ENCODE assay signal across 8 cellular contexts in the genomic region with DNA sequence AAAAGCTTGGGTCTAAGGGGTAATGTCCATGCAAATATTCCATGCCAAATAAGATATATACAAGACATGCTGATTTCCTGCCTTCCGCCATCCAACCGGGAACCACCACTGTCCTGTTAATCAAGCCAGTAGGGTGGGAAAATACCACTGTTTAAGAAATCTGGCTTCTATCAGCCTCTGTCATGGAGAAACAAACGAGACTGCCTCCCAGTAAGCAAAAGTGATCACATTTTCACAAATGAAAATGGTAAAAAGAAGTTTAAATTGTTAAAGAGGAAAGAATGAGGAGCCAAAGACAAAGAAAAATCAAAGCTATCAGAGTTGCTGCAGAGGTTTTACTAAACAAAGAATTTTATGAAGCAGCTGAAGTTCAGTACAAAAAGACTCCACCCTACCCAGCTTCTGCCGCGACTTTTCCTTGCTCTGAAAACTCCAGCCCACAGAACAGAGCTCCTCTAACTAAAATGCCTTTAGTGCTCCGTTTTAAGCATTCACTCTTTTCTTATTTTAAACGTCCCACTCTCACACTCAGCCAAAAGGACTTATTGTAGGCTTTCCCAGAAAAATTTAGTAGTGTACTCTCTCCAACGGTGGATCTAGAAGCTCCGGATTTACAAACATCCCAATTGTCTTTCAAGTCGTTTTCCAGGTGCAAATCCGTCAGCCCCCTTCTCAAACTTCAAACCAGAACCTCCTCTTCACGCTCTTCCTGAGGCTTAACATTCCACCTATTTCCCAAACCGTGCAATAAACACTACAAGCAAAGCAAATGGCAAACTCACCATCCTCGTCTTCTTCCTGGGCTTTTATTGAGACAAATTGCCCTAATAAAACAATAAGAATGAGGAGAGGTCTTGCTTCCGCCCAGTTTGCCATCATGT. TPM values are rescaled to one million over a fixed set of nuclear protein-coding genes. Genes with fewer than 3 reads are reported as not detected.
DNase-seq lines count a peak whose midpoint lies in the region; ATAC-seq and TF ChIP-seq lines count a peak whose summit lies in the region.

No MANE protein-coding gene starts in this region.

- CTCF ChIA-PET in RWPE1 (lab: Yijun Ruan, JAX): no interaction called here

- ATAC-seq in omental fat pad (ENCODE audit: low FRiP score): peak; percentile 51

- POLR2A ChIA-PET in RWPE1 (lab: Yijun Ruan, JAX; ENCODE audit: low non-redundant PET): no interaction called here

- DNase-seq in AG20443 (ENCODE audit: low spot score) (peak; percentile 39), RWPE1 (ENCODE audit: low spot score) (peak; percentile 11), foreskin melanocyte (peak; percentile 68), omental fat pad (ENCODE audit: low spot score) (no peak), KG1 (lab: John Stamatoyannopoulos, UW) (no peak), NCI-H1417 treated with DMSO at 0.1 percent for 48 hours (lab: John Stamatoyannopoulos, UW) (no peak), nucleus accumbens (lab: John Stamatoyannopoulos, UW) (no peak), NCI-H226 (no peak)

- H3K27ac ChIP-seq in RWPE1: peak overlapping the region; percentile 63

- TF ChIP-seq CTCF in RWPE1 (conservative IDR thresholded peaks at IDR 0.05; ENCODE audit: low read depth) (no peak), omental fat pad (IDR thresholded peaks at IDR 0.05) (no peak)

RNA-seq across cellular contexts. Expression of a gene that starts 0.6 kb away (rescaled TPM):
- total RNA-seq in omental fat pad: 10 to 100 TPM; 63.8 to 93.8 (median 74.4) TPM

Comparison
In these comparisons a context has a peak if more than half of its experiments do, and no peak if none do; other contexts are left out.
1. DNase-seq: peak in AG20443 (single experiment), RWPE1 (single experiment) and foreskin melanocyte (single experiment); none in omental fat pad (single experiment), KG1 (single experiment), NCI-H1417 treated with DMSO at 0.1 percent for 48 hours (single experiment), nucleus accumbens (0 of 56) and NCI-H226 (single experiment).